Comparison of ENCODE assay signal across 26 cellular contexts in the genomic region with DNA sequence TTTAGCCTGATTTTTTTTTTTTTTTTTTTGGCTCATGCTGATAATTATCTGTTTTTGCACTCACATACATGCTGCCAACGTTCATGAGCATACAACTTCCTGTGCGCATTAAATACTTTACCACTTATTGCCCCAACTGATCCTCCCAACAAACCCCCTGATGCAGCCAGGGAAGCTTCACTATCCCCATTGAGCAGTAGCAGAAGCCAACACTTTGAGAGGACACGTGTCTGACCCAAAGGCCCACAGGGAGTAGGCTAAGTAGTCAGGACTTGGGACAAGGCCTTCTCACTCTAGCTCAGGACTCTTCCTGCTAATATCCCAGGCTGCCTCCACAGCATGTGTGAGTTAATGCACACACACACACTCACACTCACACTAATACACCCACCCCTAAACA. TPM values are rescaled to one million over a fixed set of nuclear protein-coding genes. Genes with fewer than 3 reads are reported as not detected.
DNase-seq lines count a peak whose midpoint lies in the region; ATAC-seq, FAIRE-seq and TF ChIP-seq lines count a peak whose summit lies in the region.
"Had no signal": no experiment of that assay in that cellular context is flagged by ENCODE, and none has a peak within 500 bp of the region (broad histone marks: within the 10 kb centered on the region; RNA-seq: fewer than 3 reads in every experiment).

No MANE protein-coding gene starts in this region.

- H3K4me1 ChIP-seq in DND-41 (ENCODE audit: insufficient read depth, low read length) (no peaks in the 10 kb centered on the region), Loucy (ENCODE audit: insufficient read depth, low read length, poor library complexity, severe bottlenecking) (peaks cover 43% of the 10 kb centered on the region), muscle layer of duodenum (ENCODE audit: control insufficient read depth in 1 of 2, insufficient read depth in 2 of 2, low read length in 2 of 2) (peaks cover 7 to 8% of the 10 kb centered on the region in 2 donors), kidney (ENCODE audit: control insufficient read depth in 1 of 2, insufficient read depth in 1 of 2, low read depth in 1 of 2, low read length in 2 of 2) (peaks cover 5 to 14% of the 10 kb centered on the region in 2 donors)

- H3K27ac ChIP-seq in DND-41 (ENCODE audit: low read length) (no peak overlapping the region), muscle layer of duodenum (ENCODE audit: low read length) (peak overlapping the region; percentile 40), kidney (ENCODE audit: low read depth in 2 of 2, low read length in 2 of 2) (no peak overlapping the region), substantia nigra (ENCODE audit: low read depth, low read length, poor library complexity, severe bottlenecking) (no peak overlapping the region)
- H3K27ac ChIP-seq: VCaP had no signal

- H3K79me2 ChIP-seq in DND-41 (ENCODE audit: insufficient read depth, low read length): no peaks in the 10 kb centered on the region
- no peaks in the 10 kb centered on the region for H3K79me2 ChIP-seq in Loucy (ENCODE audit: insufficient read depth, low read length)

- no peak overlapping the region for H3K4me3 ChIP-seq in DND-41 (ENCODE audit: low read depth in 1 of 2, low read length in 2 of 2)
- H3K4me3 ChIP-seq in Loucy (ENCODE audit: low read length, poor library complexity, severe bottlenecking): peak overlapping the region; percentile 36
- H3K4me3 ChIP-seq in muscle layer of duodenum (ENCODE audit: low read depth in 1 of 2, low read length in 2 of 2): no peak overlapping the region
- no peak overlapping the region for H3K4me3 ChIP-seq in kidney (ENCODE audit: low read length in 2 of 2)
- H3K4me3 ChIP-seq: MG63, skin epidermis had no signal

- H2AFZ ChIP-seq in DND-41 (ENCODE audit: low read depth, low read length) (peak overlapping the region; percentile 47), Loucy (ENCODE audit: low read length) (peak overlapping the region; percentile 48; the same call in 1 of the 2 replicates)

- H3K27me3 Mint-ChIP-seq in dendritic cell treated with granulocyte-macrophage colony-stimulating factor and Interleukin-4, amounts not matched to agents 40 ng/mL and 50 ng/mL, for 4 days: no peaks in the 10 kb centered on the region
- H3K27me3 Mint-ChIP-seq: naive thymus-derived CD8-positive, alpha-beta T cell; type B pancreatic cell had no signal

- H3K4me2 ChIP-seq in DND-41 (ENCODE audit: insufficient read depth, low read length): no peak overlapping the region
- H3K4me2 ChIP-seq in Loucy (ENCODE audit: low read depth, low read length, poor library complexity, severe bottlenecking): peak overlapping the region; percentile 45

- no peaks in the 10 kb centered on the region for H3K9me3 ChIP-seq in DND-41 (ENCODE audit: insufficient read depth, low read length, severe bottlenecking)
- H3K9me3 ChIP-seq in Loucy (ENCODE audit: insufficient read depth, low read depth, low read length): no peaks in the 10 kb centered on the region
- no peaks in the 10 kb centered on the region for H3K9me3 ChIP-seq in muscle layer of duodenum (ENCODE audit: control insufficient read depth in 1 of 2, low read length in 2 of 2)
- no peaks in the 10 kb centered on the region for H3K9me3 ChIP-seq in kidney (ENCODE audit: control insufficient read depth in 1 of 2, low read length in 2 of 2)

- intact Hi-C loops in dendritic cell treated with granulocyte-macrophage colony-stimulating factor and Interleukin-4, amounts not matched to agents 40 ng/mL and 50 ng/mL, for 4 days (cut with micrococcal nuclease): loop anchor here (5.0 kb wide), 1 partner anchor 35 kb away; a partner anchor contains a TSS
- intact Hi-C loops in kidney (cut with DNase I): no loop called here

- peak overlapping the region; percentile 86 for H3K27ac Mint-ChIP-seq in dendritic cell treated with granulocyte-macrophage colony-stimulating factor and Interleukin-4, amounts not matched to agents 40 ng/mL and 50 ng/mL, for 4 days
- H3K27ac Mint-ChIP-seq: brain; naive thymus-derived CD8-positive, alpha-beta T cell; type B pancreatic cell had no signal

- H3K9me2 ChIP-seq in Loucy (replicated peaks; ENCODE audit: low read depth, low read length): no peaks in the 10 kb centered on the region

- H3K27me3 ChIP-seq in DND-41 (ENCODE audit: insufficient read depth, low read length, poor library complexity) (no peaks in the 10 kb centered on the region), Loucy (ENCODE audit: insufficient read depth, low read length, poor library complexity, severe bottlenecking) (no peaks in the 10 kb centered on the region), muscle layer of duodenum (ENCODE audit: low read depth, low read length) (no peaks in the 10 kb centered on the region)
- H3K27me3 ChIP-seq: MG63 had no signal

- ATAC-seq in DND-41 (ENCODE audit: insufficient read depth, low read depth): no peak
- ATAC-seq in HG03196 (IDR thresholded peaks at IDR 0.05; ENCODE audit: unreplicated experiment): no peak
- ATAC-seq: left cardiac atrium; naive thymus-derived CD8-positive, alpha-beta T cell; Right ventricle myocardium inferior had no signal

- no peaks in the 10 kb centered on the region for H3K36me3 ChIP-seq in DND-41 (ENCODE audit: insufficient read depth, low read length)
- H3K36me3 ChIP-seq in Loucy (ENCODE audit: insufficient read depth, low read length): no peaks in the 10 kb centered on the region
- H3K36me3 ChIP-seq in muscle layer of duodenum (ENCODE audit: control insufficient read depth in 1 of 2, insufficient read depth in 2 of 2, low read length in 2 of 2): no peaks in the 10 kb centered on the region
- H3K36me3 ChIP-seq in kidney (ENCODE audit: control insufficient read depth in 1 of 2, insufficient read depth in 2 of 2, low read length in 2 of 2): no peaks in the 10 kb centered on the region

- H3K4me1 Mint-ChIP-seq in dendritic cell treated with granulocyte-macrophage colony-stimulating factor and Interleukin-4, amounts not matched to agents 40 ng/mL and 50 ng/mL, for 4 days (ENCODE audit: low read depth): peaks cover 92% of the 10 kb centered on the region

- no peaks in the 10 kb centered on the region for H3K9me3 Mint-ChIP-seq in dendritic cell treated with granulocyte-macrophage colony-stimulating factor and Interleukin-4, amounts not matched to agents 40 ng/mL and 50 ng/mL, for 4 days
- H3K9me3 Mint-ChIP-seq: naive thymus-derived CD8-positive, alpha-beta T cell had no signal

- H3K36me3 Mint-ChIP-seq in dendritic cell treated with granulocyte-macrophage colony-stimulating factor and Interleukin-4, amounts not matched to agents 40 ng/mL and 50 ng/mL, for 4 days (ENCODE audit: low read depth): peaks cover 5% of the 10 kb centered on the region
- H3K36me3 Mint-ChIP-seq: brain; naive thymus-derived CD8-positive, alpha-beta T cell; type B pancreatic cell had no signal

- no peak overlapping the region for H3K9ac ChIP-seq in DND-41 (ENCODE audit: low read depth, low read length)
- peak overlapping the region; percentile 58 for H3K9ac ChIP-seq in Loucy (ENCODE audit: low read depth, low read length, poor library complexity, severe bottlenecking)
- H3K9ac ChIP-seq in kidney (ENCODE audit: low read length in 2 of 2): no peak overlapping the region

- no peak for DNase-seq in DND-41
- DNase-seq in kidney: no peak
- DNase-seq in substantia nigra (lab: John Stamatoyannopoulos, UW): no peak
- no peak for DNase-seq in T-helper 2 cell
- DNase-seq: activated CD4-positive, alpha-beta T cell treated with anti-CD3 and anti-CD28 coated beads for 48 hours; activated T-cell treated with anti-CD3 and anti-CD28 coated beads, Interleukin-2, amount 50 U/mL, for 1 hour; DMS153; effector CD8-positive, alpha-beta T cell; left cardiac atrium; naive thymus-derived CD8-positive, alpha-beta T cell; NCI-H2081; NCI-H446; NCI-H82; stimulated activated CD8-positive, alpha-beta memory T cell treated with anti-CD3 and anti-CD28 coated beads, Interleukin-4, amount 100 ng/mL, for 48 hours; T-helper 9 cell had no signal

- FAIRE-seq in kidney (lab: Jason Lieb, UNC): no peak
- FAIRE-seq: H1 had no signal

- no peak overlapping the region for H3K4me3 Mint-ChIP-seq in dendritic cell treated with granulocyte-macrophage colony-stimulating factor and Interleukin-4, amounts not matched to agents 40 ng/mL and 50 ng/mL, for 4 days
- H3K4me3 Mint-ChIP-seq: brain; naive thymus-derived CD8-positive, alpha-beta T cell; type B pancreatic cell had no signal

- no peaks in the 10 kb centered on the region for H4K20me1 ChIP-seq in DND-41 (ENCODE audit: insufficient read depth, low read length)
- H4K20me1 ChIP-seq in Loucy (ENCODE audit: insufficient read depth, low read length, poor library complexity, severe bottlenecking): no peaks in the 10 kb centered on the region

- no peak for TF ChIP-seq CTCF in DND-41 (IDR thresholded peaks at IDR 0.05; ENCODE audit: borderline replicate concordance, extremely low read depth, low read length, poor library complexity, severe bottlenecking)
- no peak for TF ChIP-seq CTCF in Loucy (conservative IDR thresholded peaks at IDR 0.05; ENCODE audit: low read length)
- TF ChIP-seq CTCF in kidney (IDR thresholded peaks at IDR 0.05; ENCODE audit: borderline replicate concordance, extremely low read depth, insufficient read depth): no peak

- H3F3A ChIP-seq in Loucy (ENCODE audit: low read depth): no peaks in the 10 kb centered on the region

RNA-seq across cellular contexts. Expression of a gene that starts 36.2 kb away (rescaled TPM):
- 300 TPM for total RNA-seq in kidney
- polyA plus RNA-seq in kidney (ENCODE audit: insufficient read depth, low read depth, low replicate concordance): 155 TPM

RNA-seq across cellular contexts. Expression of a gene that starts 58.6 kb away (rescaled TPM):
- total RNA-seq in kidney: 50.7 TPM
- 27.8 TPM for polyA plus RNA-seq in kidney (ENCODE audit: insufficient read depth, low read depth, low replicate concordance)
